ENCODE assay signal across 8 cellular contexts in the genomic region with DNA sequence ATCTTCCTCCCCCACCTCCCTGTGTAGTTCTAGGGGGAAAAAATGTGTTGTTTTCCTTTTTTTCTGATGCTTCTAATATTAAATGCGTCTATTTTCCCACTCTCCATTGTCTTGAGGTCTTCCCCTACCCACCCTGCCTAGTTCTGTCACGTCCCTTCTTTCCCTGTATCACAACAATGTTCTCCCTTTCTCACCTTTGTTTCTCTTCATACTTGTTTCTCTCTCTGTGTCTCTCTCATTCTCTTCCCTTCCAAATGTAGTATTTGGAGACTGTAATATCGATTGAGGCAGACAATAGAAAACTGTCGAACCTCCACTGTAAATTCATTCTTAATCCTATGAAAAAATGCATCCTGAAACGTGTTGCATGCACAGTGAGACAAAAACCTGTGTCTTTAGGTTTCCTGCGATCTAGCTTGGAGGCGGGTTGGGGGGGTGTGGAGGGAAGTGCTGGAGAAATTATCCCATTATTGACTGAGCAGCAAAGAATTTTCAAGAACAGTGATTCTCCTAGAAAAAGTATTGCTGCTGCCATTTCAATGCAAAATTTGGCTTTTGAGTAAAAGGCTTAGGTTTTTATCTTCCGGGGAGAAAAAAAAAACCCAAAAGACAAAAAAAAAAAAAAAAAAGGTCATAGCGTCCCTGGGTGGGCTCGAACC. TPM values are rescaled to one million over a fixed set of nuclear protein-coding genes. Genes with fewer than 3 reads are reported as not detected.
DNase-seq lines count a peak whose midpoint lies in the region; ATAC-seq, FAIRE-seq and TF ChIP-seq lines count a peak whose summit lies in the region.

No MANE protein-coding gene starts in this region.

- FAIRE-seq in keratinocyte (lab: Jason Lieb, UNC): no peak

- H3K27ac ChIP-seq in keratinocyte (ENCODE audit: control insufficient read depth, insufficient read depth, low read length) (peak overlapping the region; percentile 45), upper lobe of left lung (peak overlapping the region; percentile 89 to 95 (median 92))

- H3K4me2 ChIP-seq in keratinocyte (ENCODE audit: control insufficient read depth, extremely low read depth, insufficient read depth, low read depth, low read length): peak overlapping the region; percentile 87

- no peaks in the 10 kb centered on the region for H3K9me3 ChIP-seq in keratinocyte (ENCODE audit: control insufficient read depth, low read depth, low read length)
- no peaks in the 10 kb centered on the region for H3K9me3 ChIP-seq in upper lobe of left lung

- H3K9ac ChIP-seq in keratinocyte (ENCODE audit: control insufficient read depth, extremely low read depth, insufficient read depth, low read length): peak overlapping the region; percentile 29

- 5% methylated on average over 10 of the region's 10 CpGs for WGBS in upper lobe of left lung, 2 donors

- peaks cover 2% of the 10 kb centered on the region for H3K9me1 ChIP-seq in keratinocyte (ENCODE audit: control insufficient read depth, extremely low read depth, insufficient read depth, low read length)

- H3K27me3 ChIP-seq in keratinocyte (ENCODE audit: control insufficient read depth, extremely low read depth, insufficient read depth, low read length) (no peaks in the 10 kb centered on the region), upper lobe of left lung (peaks cover 0 to 14% (median 2%) of the 10 kb centered on the region in 4 donors)

- H3K79me2 ChIP-seq in keratinocyte (ENCODE audit: control insufficient read depth, insufficient read depth, low read length): peaks cover 42% of the 10 kb centered on the region

- peaks cover 0 to 3% (median 0%) of the 10 kb centered on the region in 3 donors for H3K9me3 Mint-ChIP-seq in IgD-negative memory B cell
- H3K9me3 Mint-ChIP-seq in activated T-helper 2 cell treated with anti-CD3 and anti-CD28 coated beads, Interferon-gamma antibody, Interleukin-2, Interleukin-4, amounts not matched to agents 10 μg/mL and 5 μg/mL and 100 μg/mL, durations not matched to agents 14 hours and 24 hours and 36 hours: no peaks in the 10 kb centered on the region

- H3K36me3 Mint-ChIP-seq in IgD-negative memory B cell: peaks cover 1% of the 10 kb centered on the region
- H3K36me3 Mint-ChIP-seq in activated T-helper 2 cell treated with anti-CD3 and anti-CD28 coated beads, Interferon-gamma antibody, Interleukin-2, Interleukin-4, amounts not matched to agents 10 μg/mL and 5 μg/mL and 100 μg/mL, durations not matched to agents 14 hours and 24 hours and 36 hours (ENCODE audit: low read depth): peaks cover 28% of the 10 kb centered on the region

- peak overlapping the region; percentile 91 to 100 (median 95) for H3K27ac Mint-ChIP-seq in IgD-negative memory B cell
- H3K27ac Mint-ChIP-seq in activated T-helper 2 cell treated with anti-CD3 and anti-CD28 coated beads, Interferon-gamma antibody, Interleukin-2, Interleukin-4, amounts not matched to agents 10 μg/mL and 5 μg/mL and 100 μg/mL, durations not matched to agents 14 hours and 24 hours and 36 hours: peak overlapping the region; percentile 99

- H3K4me1 Mint-ChIP-seq in IgD-negative memory B cell: peaks cover 28 to 38% (median 31%) of the 10 kb centered on the region in 3 donors
- peaks cover 38% of the 10 kb centered on the region for H3K4me1 Mint-ChIP-seq in activated T-helper 2 cell treated with anti-CD3 and anti-CD28 coated beads, Interferon-gamma antibody, Interleukin-2, Interleukin-4, amounts not matched to agents 10 μg/mL and 5 μg/mL and 100 μg/mL, durations not matched to agents 14 hours and 24 hours and 36 hours (ENCODE audit: low read depth)

- ATAC-seq in upper lobe of left lung (ENCODE audit: low FRiP score in 2 of 2) (no peak), HG02763 (IDR thresholded peaks at IDR 0.05; ENCODE audit: unreplicated experiment) (no peak)

- peaks cover 37% of the 10 kb centered on the region for H3K27me3 Mint-ChIP-seq in IgD-negative memory B cell
- peaks cover 22% of the 10 kb centered on the region for H3K27me3 Mint-ChIP-seq in activated T-helper 2 cell treated with anti-CD3 and anti-CD28 coated beads, Interferon-gamma antibody, Interleukin-2, Interleukin-4, amounts not matched to agents 10 μg/mL and 5 μg/mL and 100 μg/mL, durations not matched to agents 14 hours and 24 hours and 36 hours (ENCODE audit: low read depth)

- H3K4me3 ChIP-seq in keratinocyte (ENCODE audit: control insufficient read depth in 2 of 3, extremely low read depth in 1 of 3, insufficient read depth in 2 of 3, low read depth in 1 of 3, low read length in 3 of 3) (peak overlapping the region; percentile 16 to 100 (median 29)), upper lobe of left lung (peak overlapping the region in 3 of 4 donors; percentile 77 to 85 (median 82))

- peak overlapping the region; percentile 81 to 100 (median 98) for H3K4me3 Mint-ChIP-seq in IgD-negative memory B cell
- H3K4me3 Mint-ChIP-seq in activated T-helper 2 cell treated with anti-CD3 and anti-CD28 coated beads, Interferon-gamma antibody, Interleukin-2, Interleukin-4, amounts not matched to agents 10 μg/mL and 5 μg/mL and 100 μg/mL, durations not matched to agents 14 hours and 24 hours and 36 hours (ENCODE audit: low read depth): peak overlapping the region; percentile 100

- no peak for TF ChIP-seq POLR2A in upper lobe of left lung (IDR thresholded peaks at IDR 0.05)

- peak overlapping the region; percentile 3 for H2AFZ ChIP-seq in keratinocyte (ENCODE audit: control insufficient read depth, low read length)

- no peak for TF ChIP-seq EP300 in upper lobe of left lung (IDR thresholded peaks at IDR 0.05)

- H3K36me3 ChIP-seq in keratinocyte (ENCODE audit: control insufficient read depth in 2 of 2, extremely low read depth in 1 of 2, insufficient read depth in 2 of 2, low read length in 2 of 2): peaks cover 2 to 17% of the 10 kb centered on the region in 2 experiments
- peaks cover 3 to 18% (median 10%) of the 10 kb centered on the region in 4 donors for H3K36me3 ChIP-seq in upper lobe of left lung

- intact Hi-C loops in activated T-helper 2 cell treated with anti-CD3 and anti-CD28 coated beads, Interferon-gamma antibody, Interleukin-2, Interleukin-4, amounts not matched to agents 10 μg/mL and 5 μg/mL and 100 μg/mL, durations not matched to agents 14 hours and 24 hours and 36 hours (cut with micrococcal nuclease): loop anchor here (5.0 kb wide), 3 partner anchors 116 to 401 kb away; a partner anchor contains a TSS

- dilution Hi-C loops in keratinocyte (cut with MboI; ENCODE audit: extremely low pct_ligation_motif_present, low sequenced_read_pairs): no loop called here

- DNase-seq in DMS114 treated with DMSO at 0.1 percent for 48 hours (lab: John Stamatoyannopoulos, UW; ENCODE audit: unreplicated experiment) (peak; percentile 56), keratinocyte (ENCODE audit: low read depth, low spot score) (no peak), upper lobe of left lung (no peak), MV-4-11 (lab: John Stamatoyannopoulos, UW) (no peak)
- no peak for DNase-seq in activated T-helper 2 cell treated with anti-CD3 and anti-CD28 coated beads, Interferon-gamma antibody, Interleukin-2, Interleukin-4, amounts not matched to agents 10 μg/mL and 5 μg/mL and 100 μg/mL, durations not matched to agents 14 hours and 24 hours and 36 hours (ENCODE audit: low spot score)
- no peak for DNase-seq in stimulated activated CD4-positive, alpha-beta T cell treated with anti-CD3 and anti-CD28 coated beads, Interleukin-4, amount 100 ng/mL, for 1 hour

- TF ChIP-seq CTCF in keratinocyte (optimal IDR thresholded peaks at IDR 0.05 in 1 of 3, IDR thresholded peaks at IDR 0.05 in 1 of 3, conservative IDR thresholded peaks at IDR 0.05 in 1 of 3; ENCODE audit: extremely low read depth in 1 of 3, insufficient read depth in 2 of 3, low read length in 3 of 3): no peak
- TF ChIP-seq CTCF in upper lobe of left lung (IDR thresholded peaks at IDR 0.05): no peak

- H3K4me1 ChIP-seq in keratinocyte (ENCODE audit: control insufficient read depth, extremely low read depth, insufficient read depth, low read length): peaks cover 26% of the 10 kb centered on the region
- H3K4me1 ChIP-seq in upper lobe of left lung: peaks cover 53 to 73% (median 65%) of the 10 kb centered on the region in 4 donors

- peaks cover 2% of the 10 kb centered on the region for H4K20me1 ChIP-seq in keratinocyte (ENCODE audit: control insufficient read depth, extremely low read depth, insufficient read depth, low read length)

RNA-seq across cellular contexts. Expression of a gene that starts 1.3 kb away (rescaled TPM):
- polyA plus RNA-seq in IgD-negative memory B cell (426 TPM), keratinocyte (294 to 346 TPM (median 316 TPM) in 3 replicates)
- total RNA-seq in activated T-helper 2 cell treated with anti-CD3 and anti-CD28 coated beads, Interferon-gamma antibody, Interleukin-2, Interleukin-4, amounts not matched to agents 10 μg/mL and 5 μg/mL and 100 μg/mL, durations not matched to agents 14 hours and 24 hours and 36 hours: 337 and 342 TPM in 2 replicates
- 56.5 TPM for polyA plus RNA-seq in keratinocyte (2011; ENCODE audit: low read depth)
- 303 and 332 TPM in 2 replicates for polyA plus RNA-seq in keratinocyte (2011; cell fraction: cytosol; rRNA removed)
- 227 and 268 TPM in 2 replicates for polyA plus RNA-seq in keratinocyte (2011; cell fraction: nucleus; rRNA removed)
- polyA plus RNA-seq in keratinocyte (2012; ENCODE audit: low replicate concordance): 178 and 256 TPM in 2 replicates
- polyA minus RNA-seq in keratinocyte: 224 to 376 TPM (median 273 TPM) in 3 replicates
- 175 TPM for polyA minus RNA-seq in keratinocyte (2011; cell fraction: cytosol; rRNA and poly(A)+ RNA removed)
- polyA minus RNA-seq in keratinocyte (2011; cell fraction: nucleus; rRNA and poly(A)+ RNA removed): 65.1 and 65.2 TPM in 2 replicates
- 100 to 1,000 TPM in 2 of 6 donors, 10 to 100 TPM in 4; 61.8 to 157 (median 79.2) TPM for total RNA-seq in upper lobe of left lung

RNA-seq across cellular contexts. Expression of a gene that starts 3.1 kb away (rescaled TPM):
- polyA plus RNA-seq in IgD-negative memory B cell (not detected), keratinocyte (3.3 to 6.9 TPM (median 4.1 TPM) in 3 replicates)
- 5.8 and 7.4 TPM in 2 replicates for total RNA-seq in activated T-helper 2 cell treated with anti-CD3 and anti-CD28 coated beads, Interferon-gamma antibody, Interleukin-2, Interleukin-4, amounts not matched to agents 10 μg/mL and 5 μg/mL and 100 μg/mL, durations not matched to agents 14 hours and 24 hours and 36 hours
- polyA plus RNA-seq in keratinocyte (2011; ENCODE audit: low read depth): 14.1 TPM
- 6.6 and 11.6 TPM in 2 replicates for polyA plus RNA-seq in keratinocyte (2011; cell fraction: cytosol; rRNA removed)
- polyA plus RNA-seq in keratinocyte (2011; cell fraction: nucleus; rRNA removed): 10.1 and 12.5 TPM in 2 replicates
- polyA plus RNA-seq in keratinocyte (2012; ENCODE audit: low replicate concordance): 14.9 and 19.0 TPM in 2 replicates
- polyA minus RNA-seq in keratinocyte: 3.1 to 24.6 TPM (median 5.8 TPM) in 3 replicates
- polyA minus RNA-seq in keratinocyte (2011; cell fraction: cytosol; rRNA and poly(A)+ RNA removed): 15.5 TPM
- polyA minus RNA-seq in keratinocyte (2011; cell fraction: nucleus; rRNA and poly(A)+ RNA removed): 3.2 and 6.3 TPM in 2 replicates
- 10 to 100 TPM; 14.6 to 51.7 (median 31.9) TPM for total RNA-seq in upper lobe of left lung

RNA-seq across cellular contexts. Expression of a gene that starts 21.1 kb away (rescaled TPM):
- 29.1 TPM for polyA plus RNA-seq in IgD-negative memory B cell
- 32.2 and 37.0 TPM in 2 replicates for total RNA-seq in activated T-helper 2 cell treated with anti-CD3 and anti-CD28 coated beads, Interferon-gamma antibody, Interleukin-2, Interleukin-4, amounts not matched to agents 10 μg/mL and 5 μg/mL and 100 μg/mL, durations not matched to agents 14 hours and 24 hours and 36 hours
- polyA plus RNA-seq in keratinocyte: 10.4 to 25.6 TPM (median 17.1 TPM) in 3 replicates
- polyA plus RNA-seq in keratinocyte (2011; ENCODE audit: low read depth): 2.1 TPM
- 11.2 and 20.0 TPM in 2 replicates for polyA plus RNA-seq in keratinocyte (2011; cell fraction: cytosol; rRNA removed)
- 4.3 and 4.5 TPM in 2 replicates for polyA plus RNA-seq in keratinocyte (2011; cell fraction: nucleus; rRNA removed)
- polyA plus RNA-seq in keratinocyte (2012; ENCODE audit: low replicate concordance): 15.6 and 35.2 TPM in 2 replicates
- polyA minus RNA-seq in keratinocyte: 4.9 to 16.3 TPM (median 5.5 TPM) in 3 replicates
- 12.9 TPM for polyA minus RNA-seq in keratinocyte (2011; cell fraction: cytosol; rRNA and poly(A)+ RNA removed)
- 1.7 and 2.9 TPM in 2 replicates for polyA minus RNA-seq in keratinocyte (2011; cell fraction: nucleus; rRNA and poly(A)+ RNA removed)
- 10 to 100 TPM in 4 of 6 donors, 1 to 10 TPM in 2; 6.3 to 49.7 (median 15.9) TPM for total RNA-seq in upper lobe of left lung

RNA-seq across cellular contexts. Expression of a gene that starts 46.2 kb away (rescaled TPM):
- 7.9 TPM for polyA plus RNA-seq in IgD-negative memory B cell
- 211 and 213 TPM in 2 replicates for total RNA-seq in activated T-helper 2 cell treated with anti-CD3 and anti-CD28 coated beads, Interferon-gamma antibody, Interleukin-2, Interleukin-4, amounts not matched to agents 10 μg/mL and 5 μg/mL and 100 μg/mL, durations not matched to agents 14 hours and 24 hours and 36 hours
- 17.4 to 18.1 TPM (median 17.7 TPM) in 3 replicates for polyA plus RNA-seq in keratinocyte
- 20.2 TPM for polyA plus RNA-seq in keratinocyte (2011; ENCODE audit: low read depth)
- polyA plus RNA-seq in keratinocyte (2011; cell fraction: cytosol; rRNA removed): 7.7 and 11.0 TPM in 2 replicates
- 46.1 and 53.2 TPM in 2 replicates for polyA plus RNA-seq in keratinocyte (2011; cell fraction: nucleus; rRNA removed)
- polyA plus RNA-seq in keratinocyte (2012; ENCODE audit: low replicate concordance): 14.3 and 16.5 TPM in 2 replicates
- polyA minus RNA-seq in keratinocyte: 23.1 to 34.2 TPM (median 24.0 TPM) in 3 replicates
- polyA minus RNA-seq in keratinocyte (2011; cell fraction: cytosol; rRNA and poly(A)+ RNA removed): 28.6 TPM
- 25.5 and 29.3 TPM in 2 replicates for polyA minus RNA-seq in keratinocyte (2011; cell fraction: nucleus; rRNA and poly(A)+ RNA removed)
- total RNA-seq in upper lobe of left lung: 100 to 1,000 TPM in 4 of 6 donors, 10 to 100 TPM in 2; 69.2 to 305 (median 122) TPM

RNA-seq across cellular contexts. Expression of a gene that starts 48.1 kb away (rescaled TPM):
- polyA plus RNA-seq in IgD-negative memory B cell (11.5 TPM), keratinocyte (26.4 to 29.2 TPM (median 29.2 TPM) in 3 replicates)
- 35.3 and 45.3 TPM in 2 replicates for total RNA-seq in activated T-helper 2 cell treated with anti-CD3 and anti-CD28 coated beads, Interferon-gamma antibody, Interleukin-2, Interleukin-4, amounts not matched to agents 10 μg/mL and 5 μg/mL and 100 μg/mL, durations not matched to agents 14 hours and 24 hours and 36 hours
- polyA plus RNA-seq in keratinocyte (2011; ENCODE audit: low read depth): 9.8 TPM
- polyA plus RNA-seq in keratinocyte (2011; cell fraction: cytosol; rRNA removed): 23.8 and 24.4 TPM in 2 replicates
- polyA plus RNA-seq in keratinocyte (2011; cell fraction: nucleus; rRNA removed): 40.8 and 42.6 TPM in 2 replicates
- polyA plus RNA-seq in keratinocyte (2012; ENCODE audit: low replicate concordance): 7.6 and 31.4 TPM in 2 replicates
- 64.5 to 72.1 TPM (median 67.2 TPM) in 3 replicates for polyA minus RNA-seq in keratinocyte
- 27.4 TPM for polyA minus RNA-seq in keratinocyte (2011; cell fraction: cytosol; rRNA and poly(A)+ RNA removed)
- 12.5 and 27.8 TPM in 2 replicates for polyA minus RNA-seq in keratinocyte (2011; cell fraction: nucleus; rRNA and poly(A)+ RNA removed)
- total RNA-seq in upper lobe of left lung: 10 to 100 TPM; 36.3 to 67.1 (median 38.8) TPM
